In the genomic region with DNA sequence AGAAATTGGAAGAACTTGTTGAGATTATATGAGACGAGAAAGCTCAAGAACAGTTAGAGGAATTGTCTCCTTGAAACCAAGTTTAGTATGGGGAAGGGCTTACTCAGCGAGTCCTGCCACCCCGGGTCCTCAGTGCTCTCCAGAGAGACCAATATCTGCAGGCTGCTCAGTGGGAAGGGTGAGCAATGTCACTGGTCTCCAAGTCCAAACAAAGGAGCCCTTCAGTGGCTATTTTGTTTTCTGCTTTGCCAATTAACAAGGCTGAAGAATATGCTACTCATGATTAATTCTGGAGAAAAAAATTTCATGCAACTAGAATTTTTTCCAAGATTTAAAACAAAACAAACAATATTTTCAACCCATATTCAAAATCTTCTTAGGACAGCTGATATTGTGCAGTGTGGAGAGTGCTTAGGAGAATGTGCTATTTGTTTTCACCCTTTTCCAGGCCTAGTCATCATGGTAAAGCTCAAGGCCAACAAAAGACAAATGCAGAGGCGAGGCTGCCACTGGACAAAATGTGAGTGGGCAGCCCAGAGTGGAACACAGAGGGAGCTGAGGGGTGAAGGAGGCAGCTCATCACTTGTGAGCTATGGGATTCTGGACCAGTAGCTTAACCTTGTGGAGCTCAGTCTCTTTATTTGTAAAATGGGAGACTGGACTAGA, we compare ENCODE assay signal across 1 cellular context.
TF ChIP-seq lines count a peak whose summit lies in the region.

No MANE protein-coding gene starts in this region.

TF ChIP-seq in HepG2, 621 proteins besides CTCF, POLR2A, EP300 and RAD21 (continued from another document and continues in another):
- TF ChIP-seq, protein P1, sequence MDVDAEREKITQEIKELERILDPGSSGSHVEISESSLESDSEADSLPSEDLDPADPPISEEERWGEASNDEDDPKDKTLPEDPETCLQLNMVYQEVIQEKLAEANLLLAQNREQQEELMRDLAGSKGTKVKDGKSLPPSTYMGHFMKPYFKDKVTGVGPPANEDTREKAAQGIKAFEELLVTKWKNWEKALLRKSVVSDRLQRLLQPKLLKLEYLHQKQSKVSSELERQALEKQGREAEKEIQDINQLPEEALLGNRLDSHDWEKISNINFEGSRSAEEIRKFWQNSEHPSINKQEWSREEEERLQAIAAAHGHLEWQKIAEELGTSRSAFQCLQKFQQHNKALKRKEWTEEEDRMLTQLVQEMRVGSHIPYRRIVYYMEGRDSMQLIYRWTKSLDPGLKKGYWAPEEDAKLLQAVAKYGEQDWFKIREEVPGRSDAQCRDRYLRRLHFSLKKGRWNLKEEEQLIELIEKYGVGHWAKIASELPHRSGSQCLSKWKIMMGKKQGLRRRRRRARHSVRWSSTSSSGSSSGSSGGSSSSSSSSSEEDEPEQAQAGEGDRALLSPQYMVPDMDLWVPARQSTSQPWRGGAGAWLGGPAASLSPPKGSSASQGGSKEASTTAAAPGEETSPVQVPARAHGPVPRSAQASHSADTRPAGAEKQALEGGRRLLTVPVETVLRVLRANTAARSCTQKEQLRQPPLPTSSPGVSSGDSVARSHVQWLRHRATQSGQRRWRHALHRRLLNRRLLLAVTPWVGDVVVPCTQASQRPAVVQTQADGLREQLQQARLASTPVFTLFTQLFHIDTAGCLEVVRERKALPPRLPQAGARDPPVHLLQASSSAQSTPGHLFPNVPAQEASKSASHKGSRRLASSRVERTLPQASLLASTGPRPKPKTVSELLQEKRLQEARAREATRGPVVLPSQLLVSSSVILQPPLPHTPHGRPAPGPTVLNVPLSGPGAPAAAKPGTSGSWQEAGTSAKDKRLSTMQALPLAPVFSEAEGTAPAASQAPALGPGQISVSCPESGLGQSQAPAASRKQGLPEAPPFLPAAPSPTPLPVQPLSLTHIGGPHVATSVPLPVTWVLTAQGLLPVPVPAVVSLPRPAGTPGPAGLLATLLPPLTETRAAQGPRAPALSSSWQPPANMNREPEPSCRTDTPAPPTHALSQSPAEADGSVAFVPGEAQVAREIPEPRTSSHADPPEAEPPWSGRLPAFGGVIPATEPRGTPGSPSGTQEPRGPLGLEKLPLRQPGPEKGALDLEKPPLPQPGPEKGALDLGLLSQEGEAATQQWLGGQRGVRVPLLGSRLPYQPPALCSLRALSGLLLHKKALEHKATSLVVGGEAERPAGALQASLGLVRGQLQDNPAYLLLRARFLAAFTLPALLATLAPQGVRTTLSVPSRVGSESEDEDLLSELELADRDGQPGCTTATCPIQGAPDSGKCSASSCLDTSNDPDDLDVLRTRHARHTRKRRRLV (CRISPR knock-in tag; IDR thresholded peaks at IDR 0.05): no peak
- TF ChIP-seq FOXA1 (IDR thresholded peaks at IDR 0.05) (no peak), FOXA1 (CRISPR knock-in tag; IDR thresholded peaks at IDR 0.05) (no peak), MAFG (CRISPR knock-in tag; IDR thresholded peaks at IDR 0.05) (no peak), KLF11 (CRISPR knock-in tag; IDR thresholded peaks at IDR 0.05) (no peak), NR1H2 (CRISPR knock-in tag; IDR thresholded peaks at IDR 0.05; ENCODE audit: borderline replicate concordance, low read depth) (no peak), ZNF550 (CRISPR knock-in tag; IDR thresholded peaks at IDR 0.05; ENCODE audit: borderline replicate concordance) (no peak), BRCA1 (CRISPR knock-in tag; IDR thresholded peaks at IDR 0.05) (no peak), JARID2 (CRISPR knock-in tag; IDR thresholded peaks at IDR 0.05; ENCODE audit: insufficient replicate concordance) (no peak), ZNF747 (CRISPR knock-in tag; IDR thresholded peaks at IDR 0.05; ENCODE audit: borderline replicate concordance) (no peak), ZNF841 (CRISPR knock-in tag; IDR thresholded peaks at IDR 0.05; ENCODE audit: borderline replicate concordance) (no peak), PRMT3 (CRISPR knock-in tag; IDR thresholded peaks at IDR 0.05; ENCODE audit: borderline replicate concordance, low read depth) (no peak), PHF20 (CRISPR knock-in tag; IDR thresholded peaks at IDR 0.05) (no peak), POGZ (CRISPR knock-in tag; IDR thresholded peaks at IDR 0.05) (peak; percentile 77), ZNF235 (CRISPR knock-in tag; IDR thresholded peaks at IDR 0.05; ENCODE audit: borderline replicate concordance) (no peak), ZNF367 (CRISPR knock-in tag; IDR thresholded peaks at IDR 0.05; ENCODE audit: borderline replicate concordance) (no peak), ZSCAN25 (CRISPR knock-in tag; IDR thresholded peaks at IDR 0.05) (peak; percentile 85), MIER3 (CRISPR knock-in tag; IDR thresholded peaks at IDR 0.05; ENCODE audit: borderline replicate concordance) (peak; percentile 58; the same call in 1 of the 2 replicates), SIN3A (IDR thresholded peaks at IDR 0.05; ENCODE audit: borderline replicate concordance, low read depth, low read length) (no peak), SAP130 (CRISPR knock-in tag; IDR thresholded peaks at IDR 0.05; ENCODE audit: low read depth) (peak; percentile 48; the same call in 1 of the 2 replicates), FLYWCH1 (CRISPR knock-in tag; IDR thresholded peaks at IDR 0.05) (no peak), MTA3 (CRISPR knock-in tag; IDR thresholded peaks at IDR 0.05) (no peak), FOXK2 (IDR thresholded peaks at IDR 0.05) (no peak), ZNF644 (CRISPR knock-in tag; IDR thresholded peaks at IDR 0.05; ENCODE audit: low read depth) (peak; percentile 55; the same call in 1 of the 2 replicates), ZBTB1 (CRISPR knock-in tag; IDR thresholded peaks at IDR 0.05; ENCODE audit: borderline replicate concordance) (no peak), ZNF12 (CRISPR knock-in tag; IDR thresholded peaks at IDR 0.05) (peak; percentile 24; the same call in 1 of the 2 replicates), BCL6 (CRISPR knock-in tag; IDR thresholded peaks at IDR 0.05) (no peak), ZFYVE20 (CRISPR knock-in tag; IDR thresholded peaks at IDR 0.05; ENCODE audit: borderline replicate concordance, low read depth) (no peak), MIER2 (CRISPR knock-in tag; IDR thresholded peaks at IDR 0.05) (no peak), ZNF660 (CRISPR knock-in tag; IDR thresholded peaks at IDR 0.05; ENCODE audit: borderline replicate concordance, low read depth) (no peak), ZSCAN9 (CRISPR knock-in tag; IDR thresholded peaks at IDR 0.05; ENCODE audit: borderline replicate concordance) (0 out of 2 replicates have a peak, but pooled peaks have one; percentile 3), ZNF230 (CRISPR knock-in tag; IDR thresholded peaks at IDR 0.05) (no peak), TOE1 (CRISPR knock-in tag; IDR thresholded peaks at IDR 0.05) (no peak), KDM1A (CRISPR knock-in tag; IDR thresholded peaks at IDR 0.05) (no peak), MTF2 (CRISPR knock-in tag; IDR thresholded peaks at IDR 0.05; ENCODE audit: borderline replicate concordance) (no peak)
- TF ChIP-seq, protein P2, sequence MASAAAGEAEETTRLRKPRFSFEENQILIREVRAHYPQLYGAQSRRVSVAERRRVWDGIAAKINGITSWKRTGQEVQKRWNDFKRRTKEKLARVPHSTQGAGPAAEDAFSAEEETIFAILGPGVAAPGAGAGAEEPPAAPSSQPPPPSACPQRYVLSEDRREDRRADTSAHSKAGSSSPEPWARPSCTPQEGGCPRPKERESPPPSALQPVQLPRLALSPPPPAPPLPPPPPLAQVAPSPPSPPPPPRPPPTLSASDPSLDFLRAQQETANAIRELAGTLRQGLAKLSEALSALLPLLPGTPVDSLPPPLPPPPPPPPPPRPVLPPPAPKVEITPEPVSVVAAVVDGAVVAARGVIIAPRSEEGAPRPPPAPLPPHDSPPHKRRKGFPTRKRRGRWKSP (CRISPR knock-in tag; IDR thresholded peaks at IDR 0.05): no peak
- TF ChIP-seq, protein P3, sequence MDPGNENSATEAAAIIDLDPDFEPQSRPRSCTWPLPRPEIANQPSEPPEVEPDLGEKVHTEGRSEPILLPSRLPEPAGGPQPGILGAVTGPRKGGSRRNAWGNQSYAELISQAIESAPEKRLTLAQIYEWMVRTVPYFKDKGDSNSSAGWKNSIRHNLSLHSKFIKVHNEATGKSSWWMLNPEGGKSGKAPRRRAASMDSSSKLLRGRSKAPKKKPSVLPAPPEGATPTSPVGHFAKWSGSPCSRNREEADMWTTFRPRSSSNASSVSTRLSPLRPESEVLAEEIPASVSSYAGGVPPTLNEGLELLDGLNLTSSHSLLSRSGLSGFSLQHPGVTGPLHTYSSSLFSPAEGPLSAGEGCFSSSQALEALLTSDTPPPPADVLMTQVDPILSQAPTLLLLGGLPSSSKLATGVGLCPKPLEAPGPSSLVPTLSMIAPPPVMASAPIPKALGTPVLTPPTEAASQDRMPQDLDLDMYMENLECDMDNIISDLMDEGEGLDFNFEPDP (CRISPR knock-in tag; conservative IDR thresholded peaks at IDR 0.05): no peak
- TF ChIP-seq, protein P4, sequence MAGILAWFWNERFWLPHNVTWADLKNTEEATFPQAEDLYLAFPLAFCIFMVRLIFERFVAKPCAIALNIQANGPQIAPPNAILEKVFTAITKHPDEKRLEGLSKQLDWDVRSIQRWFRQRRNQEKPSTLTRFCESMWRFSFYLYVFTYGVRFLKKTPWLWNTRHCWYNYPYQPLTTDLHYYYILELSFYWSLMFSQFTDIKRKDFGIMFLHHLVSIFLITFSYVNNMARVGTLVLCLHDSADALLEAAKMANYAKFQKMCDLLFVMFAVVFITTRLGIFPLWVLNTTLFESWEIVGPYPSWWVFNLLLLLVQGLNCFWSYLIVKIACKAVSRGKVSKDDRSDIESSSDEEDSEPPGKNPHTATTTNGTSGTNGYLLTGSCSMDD (CRISPR knock-in tag; IDR thresholded peaks at IDR 0.05): no peak
- TF ChIP-seq, protein P5, sequence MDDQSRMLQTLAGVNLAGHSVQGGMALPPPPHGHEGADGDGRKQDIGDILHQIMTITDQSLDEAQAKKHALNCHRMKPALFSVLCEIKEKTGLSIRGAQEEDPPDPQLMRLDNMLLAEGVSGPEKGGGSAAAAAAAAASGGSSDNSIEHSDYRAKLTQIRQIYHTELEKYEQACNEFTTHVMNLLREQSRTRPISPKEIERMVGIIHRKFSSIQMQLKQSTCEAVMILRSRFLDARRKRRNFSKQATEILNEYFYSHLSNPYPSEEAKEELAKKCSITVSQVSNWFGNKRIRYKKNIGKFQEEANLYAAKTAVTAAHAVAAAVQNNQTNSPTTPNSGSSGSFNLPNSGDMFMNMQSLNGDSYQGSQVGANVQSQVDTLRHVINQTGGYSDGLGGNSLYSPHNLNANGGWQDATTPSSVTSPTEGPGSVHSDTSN (CRISPR knock-in tag; IDR thresholded peaks at IDR 0.05; ENCODE audit: borderline replicate concordance): no peak
- TF ChIP-seq, protein P6, sequence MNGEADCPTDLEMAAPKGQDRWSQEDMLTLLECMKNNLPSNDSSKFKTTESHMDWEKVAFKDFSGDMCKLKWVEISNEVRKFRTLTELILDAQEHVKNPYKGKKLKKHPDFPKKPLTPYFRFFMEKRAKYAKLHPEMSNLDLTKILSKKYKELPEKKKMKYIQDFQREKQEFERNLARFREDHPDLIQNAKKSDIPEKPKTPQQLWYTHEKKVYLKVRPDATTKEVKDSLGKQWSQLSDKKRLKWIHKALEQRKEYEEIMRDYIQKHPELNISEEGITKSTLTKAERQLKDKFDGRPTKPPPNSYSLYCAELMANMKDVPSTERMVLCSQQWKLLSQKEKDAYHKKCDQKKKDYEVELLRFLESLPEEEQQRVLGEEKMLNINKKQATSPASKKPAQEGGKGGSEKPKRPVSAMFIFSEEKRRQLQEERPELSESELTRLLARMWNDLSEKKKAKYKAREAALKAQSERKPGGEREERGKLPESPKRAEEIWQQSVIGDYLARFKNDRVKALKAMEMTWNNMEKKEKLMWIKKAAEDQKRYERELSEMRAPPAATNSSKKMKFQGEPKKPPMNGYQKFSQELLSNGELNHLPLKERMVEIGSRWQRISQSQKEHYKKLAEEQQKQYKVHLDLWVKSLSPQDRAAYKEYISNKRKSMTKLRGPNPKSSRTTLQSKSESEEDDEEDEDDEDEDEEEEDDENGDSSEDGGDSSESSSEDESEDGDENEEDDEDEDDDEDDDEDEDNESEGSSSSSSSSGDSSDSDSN (CRISPR knock-in tag; IDR thresholded peaks at IDR 0.05): no peak
- TF ChIP-seq, protein P7, sequence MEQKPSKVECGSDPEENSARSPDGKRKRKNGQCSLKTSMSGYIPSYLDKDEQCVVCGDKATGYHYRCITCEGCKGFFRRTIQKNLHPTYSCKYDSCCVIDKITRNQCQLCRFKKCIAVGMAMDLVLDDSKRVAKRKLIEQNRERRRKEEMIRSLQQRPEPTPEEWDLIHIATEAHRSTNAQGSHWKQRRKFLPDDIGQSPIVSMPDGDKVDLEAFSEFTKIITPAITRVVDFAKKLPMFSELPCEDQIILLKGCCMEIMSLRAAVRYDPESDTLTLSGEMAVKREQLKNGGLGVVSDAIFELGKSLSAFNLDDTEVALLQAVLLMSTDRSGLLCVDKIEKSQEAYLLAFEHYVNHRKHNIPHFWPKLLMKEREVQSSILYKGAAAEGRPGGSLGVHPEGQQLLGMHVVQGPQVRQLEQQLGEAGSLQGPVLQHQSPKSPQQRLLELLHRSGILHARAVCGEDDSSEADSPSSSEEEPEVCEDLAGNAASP (CRISPR knock-in tag; IDR thresholded peaks at IDR 0.05; ENCODE audit: borderline replicate concordance): peak; percentile 40; the same call in 1 of the 2 replicates
- TF ChIP-seq, protein P8, sequence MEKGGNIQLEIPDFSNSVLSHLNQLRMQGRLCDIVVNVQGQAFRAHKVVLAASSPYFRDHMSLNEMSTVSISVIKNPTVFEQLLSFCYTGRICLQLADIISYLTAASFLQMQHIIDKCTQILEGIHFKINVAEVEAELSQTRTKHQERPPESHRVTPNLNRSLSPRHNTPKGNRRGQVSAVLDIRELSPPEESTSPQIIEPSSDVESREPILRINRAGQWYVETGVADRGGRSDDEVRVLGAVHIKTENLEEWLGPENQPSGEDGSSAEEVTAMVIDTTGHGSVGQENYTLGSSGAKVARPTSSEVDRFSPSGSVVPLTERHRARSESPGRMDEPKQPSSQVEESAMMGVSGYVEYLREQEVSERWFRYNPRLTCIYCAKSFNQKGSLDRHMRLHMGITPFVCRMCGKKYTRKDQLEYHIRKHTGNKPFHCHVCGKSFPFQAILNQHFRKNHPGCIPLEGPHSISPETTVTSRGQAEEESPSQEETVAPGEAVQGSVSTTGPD (CRISPR knock-in tag; IDR thresholded peaks at IDR 0.05): peak; percentile 31; the same call in 1 of the 2 replicates
- TF ChIP-seq, protein P9, sequence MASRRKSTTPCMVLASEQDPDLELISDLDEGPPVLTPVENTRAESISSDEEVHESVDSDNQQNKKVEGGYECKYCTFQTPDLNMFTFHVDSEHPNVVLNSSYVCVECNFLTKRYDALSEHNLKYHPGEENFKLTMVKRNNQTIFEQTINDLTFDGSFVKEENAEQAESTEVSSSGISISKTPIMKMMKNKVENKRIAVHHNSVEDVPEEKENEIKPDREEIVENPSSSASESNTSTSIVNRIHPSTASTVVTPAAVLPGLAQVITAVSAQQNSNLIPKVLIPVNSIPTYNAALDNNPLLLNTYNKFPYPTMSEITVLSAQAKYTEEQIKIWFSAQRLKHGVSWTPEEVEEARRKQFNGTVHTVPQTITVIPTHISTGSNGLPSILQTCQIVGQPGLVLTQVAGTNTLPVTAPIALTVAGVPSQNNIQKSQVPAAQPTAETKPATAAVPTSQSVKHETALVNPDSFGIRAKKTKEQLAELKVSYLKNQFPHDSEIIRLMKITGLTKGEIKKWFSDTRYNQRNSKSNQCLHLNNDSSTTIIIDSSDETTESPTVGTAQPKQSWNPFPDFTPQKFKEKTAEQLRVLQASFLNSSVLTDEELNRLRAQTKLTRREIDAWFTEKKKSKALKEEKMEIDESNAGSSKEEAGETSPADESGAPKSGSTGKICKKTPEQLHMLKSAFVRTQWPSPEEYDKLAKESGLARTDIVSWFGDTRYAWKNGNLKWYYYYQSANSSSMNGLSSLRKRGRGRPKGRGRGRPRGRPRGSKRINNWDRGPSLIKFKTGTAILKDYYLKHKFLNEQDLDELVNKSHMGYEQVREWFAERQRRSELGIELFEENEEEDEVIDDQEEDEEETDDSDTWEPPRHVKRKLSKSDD (CRISPR knock-in tag; IDR thresholded peaks at IDR 0.05; ENCODE audit: low read depth): no peak
